22 cellular contexts compared by ENCODE assay signal in the genomic region with DNA sequence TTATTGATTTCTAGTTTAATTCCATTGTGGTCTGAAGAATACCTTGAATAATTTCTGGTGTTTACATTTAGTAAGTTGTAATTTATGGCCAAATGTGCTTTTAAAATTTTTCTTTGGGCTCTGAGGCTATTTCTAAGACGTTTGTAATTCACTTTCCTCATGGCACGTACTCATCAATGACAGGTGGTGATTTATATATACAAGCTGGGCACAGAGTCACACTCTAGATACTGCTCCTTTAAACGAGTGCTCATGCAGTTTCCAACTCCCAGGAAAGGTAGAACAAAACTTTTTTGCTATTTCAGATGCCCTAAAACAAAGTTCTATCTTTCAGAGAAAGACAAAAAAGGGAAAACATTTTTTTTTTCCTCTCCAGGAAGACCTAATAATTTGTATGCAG.
DNase-seq lines count a peak whose midpoint lies in the region; ATAC-seq and TF ChIP-seq lines count a peak whose summit lies in the region.
"Had no signal": no experiment of that assay in that cellular context is flagged by ENCODE, and none has a peak within 500 bp of the region (broad histone marks: within the 10 kb centered on the region; RNA-seq: fewer than 3 reads in every experiment).

No MANE protein-coding gene starts in this region.

- no peaks in the 10 kb centered on the region for H4K20me1 ChIP-seq in smooth muscle cell (ENCODE audit: low read depth)
- H4K20me1 ChIP-seq: BLaER1 treated with 17β-estradiol and CSF1 and Interleukin-3, amounts not matched to agents 10 nM and 100 nM had no signal

- H3K36me3 ChIP-seq in smooth muscle cell (ENCODE audit: low read depth) = no peaks in the 10 kb centered on the region

- ATAC-seq in SK-N-SH treated with all-trans-retinoic acid at 6 μM for 48 hours (0 out of 3 replicates have a peak, but pooled peaks have one; percentile 34), GM21423 (IDR thresholded peaks at IDR 0.05; ENCODE audit: unreplicated experiment) (no peak)
- ATAC-seq: A549, GM23338, HCT116, HepG2 had no signal

- no peak overlapping the region for H3K27ac ChIP-seq in smooth muscle cell (ENCODE audit: low read depth)
- H3K27ac ChIP-seq: 22Rv1; A549; BLaER1 treated with 17β-estradiol and CSF1 and Interleukin-3, amounts not matched to agents 10 nM and 100 nM had no signal

- no peaks in the 10 kb centered on the region for H3K79me2 ChIP-seq in smooth muscle cell (ENCODE audit: low read depth)

- H3K4me1 ChIP-seq in smooth muscle cell (ENCODE audit: low read depth) = no peaks in the 10 kb centered on the region
- H3K4me1 ChIP-seq: BLaER1 treated with 17β-estradiol and CSF1 and Interleukin-3, amounts not matched to agents 10 nM and 100 nM had no signal

- WGBS in smooth muscle cell (ENCODE audit: low lambda C conversion rate) = 54% methylated on average over 3 of the region's 3 CpGs

- H3K9ac ChIP-seq in smooth muscle cell (ENCODE audit: low read depth) = no peak overlapping the region
- H3K9ac ChIP-seq: BLaER1 treated with 17β-estradiol and CSF1 and Interleukin-3, amounts not matched to agents 10 nM and 100 nM had no signal

- no peaks in the 10 kb centered on the region for H3K27me3 ChIP-seq in smooth muscle cell (ENCODE audit: low read depth)
- H3K27me3 ChIP-seq: BLaER1 treated with 17β-estradiol and CSF1 and Interleukin-3, amounts not matched to agents 10 nM and 100 nM had no signal

- H2AFZ ChIP-seq in smooth muscle cell (ENCODE audit: low read depth) = no peak overlapping the region
- H2AFZ ChIP-seq: GM23338 had no signal

- H3K4me2 ChIP-seq in smooth muscle cell = no peak overlapping the region
- H3K4me2 ChIP-seq: A549; BLaER1 treated with 17β-estradiol and CSF1 and Interleukin-3, amounts not matched to agents 10 nM and 100 nM; GM23338 had no signal

- TF ChIP-seq CTCF in AG10803 (conservative IDR thresholded peaks at IDR 0.05; ENCODE audit: low read length) = no peak
- TF ChIP-seq CTCF in smooth muscle cell (IDR thresholded peaks at IDR 0.05; ENCODE audit: borderline replicate concordance, insufficient read depth, poor library complexity, severe bottlenecking) = no peak

- no peak overlapping the region for H3K4me3 ChIP-seq in AG10803 (ENCODE audit: low read length)
- H3K4me3 ChIP-seq in smooth muscle cell = no peak overlapping the region
- H3K4me3 ChIP-seq: A549; BLaER1 treated with 17β-estradiol and CSF1 and Interleukin-3, amounts not matched to agents 10 nM and 100 nM; GM23338 had no signal

- DNase-seq in AG10803 (ENCODE audit: low read depth) (peak; percentile 19), HCEC 1CT (peak; percentile 10), LHCN-M2 (ENCODE audit: low read depth) (peak; percentile 18), smooth muscle cell (lab: John Stamatoyannopoulos, UW; ENCODE audit: unreplicated experiment) (no peak), CD1c-positive myeloid dendritic cell (ENCODE audit: extremely low spot score) (no peak)
- DNase-seq: CD4-positive, CD25-positive, alpha-beta regulatory T cell; CD8-positive, alpha-beta memory T cell; COR-L47; DMS 273 treated with DMSO at 0.1 percent for 48 hours; DMS53; DND-41; GF-D8; Kasumi-1; KG1 had no signal

- no peaks in the 10 kb centered on the region for H3K9me3 ChIP-seq in smooth muscle cell (replicated peaks; ENCODE audit: low read depth)
- H3K9me3 ChIP-seq: A549 had no signal

- no peaks in the 10 kb centered on the region for H3F3A ChIP-seq in smooth muscle cell (ENCODE audit: low read depth)

TF ChIP-seq in SK-N-SH treated with all-trans-retinoic acid at 6 μM for 48 hours, 23 proteins besides CTCF, POLR2A, EP300 and RAD21:
- no peak for TF ChIP-seq ZNF70 (CRISPR knock-in tag; IDR thresholded peaks at IDR 0.05)
- TF ChIP-seq ZC3H10 (CRISPR knock-in tag; IDR thresholded peaks at IDR 0.05) = no peak
- TF ChIP-seq, protein P1, sequence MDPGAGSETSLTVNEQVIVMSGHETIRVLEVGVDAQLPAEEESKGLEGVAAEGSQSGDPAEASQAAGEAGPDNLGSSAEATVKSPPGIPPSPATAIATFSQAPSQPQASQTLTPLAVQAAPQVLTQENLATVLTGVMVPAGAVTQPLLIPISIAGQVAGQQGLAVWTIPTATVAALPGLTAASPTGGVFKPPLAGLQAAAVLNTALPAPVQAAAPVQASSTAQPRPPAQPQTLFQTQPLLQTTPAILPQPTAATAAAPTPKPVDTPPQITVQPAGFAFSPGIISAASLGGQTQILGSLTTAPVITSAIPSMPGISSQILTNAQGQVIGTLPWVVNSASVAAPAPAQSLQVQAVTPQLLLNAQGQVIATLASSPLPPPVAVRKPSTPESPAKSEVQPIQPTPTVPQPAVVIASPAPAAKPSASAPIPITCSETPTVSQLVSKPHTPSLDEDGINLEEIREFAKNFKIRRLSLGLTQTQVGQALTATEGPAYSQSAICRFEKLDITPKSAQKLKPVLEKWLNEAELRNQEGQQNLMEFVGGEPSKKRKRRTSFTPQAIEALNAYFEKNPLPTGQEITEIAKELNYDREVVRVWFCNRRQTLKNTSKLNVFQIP (CRISPR knock-in tag; IDR thresholded peaks at IDR 0.05; ENCODE audit: borderline replicate concordance, low read depth) = no peak
- TF ChIP-seq ZNF8 (CRISPR knock-in tag; IDR thresholded peaks at IDR 0.05) = no peak
- TF ChIP-seq, protein P2, sequence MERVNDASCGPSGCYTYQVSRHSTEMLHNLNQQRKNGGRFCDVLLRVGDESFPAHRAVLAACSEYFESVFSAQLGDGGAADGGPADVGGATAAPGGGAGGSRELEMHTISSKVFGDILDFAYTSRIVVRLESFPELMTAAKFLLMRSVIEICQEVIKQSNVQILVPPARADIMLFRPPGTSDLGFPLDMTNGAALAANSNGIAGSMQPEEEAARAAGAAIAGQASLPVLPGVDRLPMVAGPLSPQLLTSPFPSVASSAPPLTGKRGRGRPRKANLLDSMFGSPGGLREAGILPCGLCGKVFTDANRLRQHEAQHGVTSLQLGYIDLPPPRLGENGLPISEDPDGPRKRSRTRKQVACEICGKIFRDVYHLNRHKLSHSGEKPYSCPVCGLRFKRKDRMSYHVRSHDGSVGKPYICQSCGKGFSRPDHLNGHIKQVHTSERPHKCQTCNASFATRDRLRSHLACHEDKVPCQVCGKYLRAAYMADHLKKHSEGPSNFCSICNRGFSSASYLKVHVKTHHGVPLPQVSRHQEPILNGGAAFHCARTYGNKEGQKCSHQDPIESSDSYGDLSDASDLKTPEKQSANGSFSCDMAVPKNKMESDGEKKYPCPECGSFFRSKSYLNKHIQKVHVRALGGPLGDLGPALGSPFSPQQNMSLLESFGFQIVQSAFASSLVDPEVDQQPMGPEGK (CRISPR knock-in tag; IDR thresholded peaks at IDR 0.05; ENCODE audit: borderline replicate concordance) = no peak
- no peak for TF ChIP-seq CSDC2 (CRISPR knock-in tag; IDR thresholded peaks at IDR 0.05)
- TF ChIP-seq ESRRG (CRISPR knock-in tag; IDR thresholded peaks at IDR 0.05) = no peak

Comparison
In these comparisons a context has a peak if more than half of its experiments do, and no peak if none do; other contexts are left out.
1. DNase-seq: peak in AG10803 (single experiment), HCEC 1CT (single experiment) and LHCN-M2 (single experiment); none in smooth muscle cell (single experiment) and CD1c-positive myeloid dendritic cell (single experiment).